ENCODE assay signal across 13 cellular contexts in the genomic region with DNA sequence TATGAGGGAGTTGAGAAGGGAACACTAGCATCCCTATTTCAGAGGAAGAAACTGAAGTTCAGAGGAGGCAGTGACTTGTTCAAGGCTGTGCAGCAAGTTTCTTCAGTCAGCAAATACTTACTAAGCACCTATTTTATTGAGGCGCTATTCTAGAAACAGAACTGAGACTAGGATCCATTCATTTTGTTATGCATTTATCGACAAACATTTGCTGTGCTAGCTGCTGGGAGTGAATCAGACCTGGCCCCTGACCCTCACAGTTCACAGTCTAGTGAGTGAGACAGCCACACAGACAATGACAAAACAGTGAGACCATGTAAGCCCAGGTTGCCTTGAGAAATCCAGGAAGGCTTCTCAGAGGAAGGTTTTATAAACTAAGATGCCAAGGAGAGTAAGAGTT. TPM values are rescaled to one million over a fixed set of nuclear protein-coding genes. Genes with fewer than 3 reads are reported as not detected.
DNase-seq lines count a peak whose midpoint lies in the region; ATAC-seq and TF ChIP-seq lines count a peak whose summit lies in the region.
"Had no signal": no experiment of that assay in that cellular context is flagged by ENCODE, and none has a peak within 500 bp of the region (broad histone marks: within the 10 kb centered on the region; RNA-seq: fewer than 3 reads in every experiment).

No MANE protein-coding gene starts in this region.

- H4K20me1 ChIP-seq in DND-41 (ENCODE audit: insufficient read depth, low read length) (peaks cover 3% of the 10 kb centered on the region; the same call in 1 of the 2 replicates), Loucy (ENCODE audit: insufficient read depth, low read length, poor library complexity, severe bottlenecking) (no peaks in the 10 kb centered on the region), osteoblast (ENCODE audit: insufficient read depth, low read length) (no peaks in the 10 kb centered on the region), GM23248 (ENCODE audit: insufficient read depth) (no peaks in the 10 kb centered on the region)

- no peaks in the 10 kb centered on the region for H3K27me3 Mint-ChIP-seq in activated naive CD4-positive, alpha-beta T cell treated with anti-CD3 and anti-CD28 coated beads for 36 hours (ENCODE audit: low read depth)
- H3K27me3 Mint-ChIP-seq: activated CD4-positive, alpha-beta memory T cell treated with anti-CD3 and anti-CD28 coated beads for 36 hours; B cell; stimulated activated naive CD8-positive, alpha-beta T cell treated with anti-CD3 and anti-CD28 coated beads, Interleukin-15, amount 100 ng/mL, for 72 hours had no signal

- CTCF ChIA-PET in activated naive CD4-positive, alpha-beta T cell treated with anti-CD3 and anti-CD28 coated beads for 36 hours (lab: Charles Lee) = no interaction called here

- no peaks in the 10 kb centered on the region for H3K36me3 Mint-ChIP-seq in activated naive CD4-positive, alpha-beta T cell treated with anti-CD3 and anti-CD28 coated beads for 36 hours (ENCODE audit: low read depth)

- no peaks in the 10 kb centered on the region for H3K9me3 Mint-ChIP-seq in activated naive CD4-positive, alpha-beta T cell treated with anti-CD3 and anti-CD28 coated beads for 36 hours
- H3K9me3 Mint-ChIP-seq: activated CD4-positive, alpha-beta memory T cell treated with anti-CD3 and anti-CD28 coated beads for 36 hours; stimulated activated naive CD8-positive, alpha-beta T cell treated with anti-CD3 and anti-CD28 coated beads, Interleukin-15, amount 100 ng/mL, for 72 hours had no signal

- intact Hi-C loops in activated naive CD4-positive, alpha-beta T cell treated with anti-CD3 and anti-CD28 coated beads for 36 hours (cut with micrococcal nuclease) = no loop called here

- H3K27ac Mint-ChIP-seq in activated naive CD4-positive, alpha-beta T cell treated with anti-CD3 and anti-CD28 coated beads for 36 hours = no peak overlapping the region
- H3K27ac Mint-ChIP-seq: activated CD4-positive, alpha-beta memory T cell treated with anti-CD3 and anti-CD28 coated beads for 36 hours; B cell; stimulated activated naive CD8-positive, alpha-beta T cell treated with anti-CD3 and anti-CD28 coated beads, Interleukin-15, amount 100 ng/mL, for 72 hours had no signal

- no peak overlapping the region for H3K4me3 Mint-ChIP-seq in activated naive CD4-positive, alpha-beta T cell treated with anti-CD3 and anti-CD28 coated beads for 36 hours
- H3K4me3 Mint-ChIP-seq: activated CD4-positive, alpha-beta memory T cell treated with anti-CD3 and anti-CD28 coated beads for 36 hours; B cell; stimulated activated naive CD8-positive, alpha-beta T cell treated with anti-CD3 and anti-CD28 coated beads, Interleukin-15, amount 100 ng/mL, for 72 hours had no signal

- H3K9me2 ChIP-seq in Loucy (replicated peaks; ENCODE audit: low read depth, low read length) = no peaks in the 10 kb centered on the region
- no peaks in the 10 kb centered on the region for H3K9me2 ChIP-seq in GM23248 (ENCODE audit: insufficient read depth)

- no peak overlapping the region for H3K4me3 ChIP-seq in DND-41 (ENCODE audit: low read depth in 1 of 2, low read length in 2 of 2)
- peak overlapping the region; percentile 44 for H3K4me3 ChIP-seq in Loucy (ENCODE audit: low read length, poor library complexity, severe bottlenecking)
- no peak overlapping the region for H3K4me3 ChIP-seq in ectodermal cell (ENCODE audit: insufficient read depth, low read depth, low read length)
- H3K4me3 ChIP-seq in osteoblast (ENCODE audit: insufficient read depth, low read length) = no peak overlapping the region
- H3K4me3 ChIP-seq in GM23248 = no peak overlapping the region

- peaks cover 26% of the 10 kb centered on the region for H3K36me3 ChIP-seq in DND-41 (ENCODE audit: insufficient read depth, low read length)
- peaks cover 6% of the 10 kb centered on the region; the same call in 1 of the 2 replicates for H3K36me3 ChIP-seq in Loucy (ENCODE audit: insufficient read depth, low read length)
- no peaks in the 10 kb centered on the region for H3K36me3 ChIP-seq in ectodermal cell (ENCODE audit: control insufficient read depth, insufficient read depth, low read length)
- H3K36me3 ChIP-seq in osteoblast (ENCODE audit: insufficient read depth, low read length) = peaks cover 28% of the 10 kb centered on the region
- no peaks in the 10 kb centered on the region for H3K36me3 ChIP-seq in GM23248 (ENCODE audit: low read depth)

- peaks cover 19% of the 10 kb centered on the region for H3K4me1 ChIP-seq in DND-41 (ENCODE audit: insufficient read depth, low read length)
- H3K4me1 ChIP-seq in Loucy (ENCODE audit: insufficient read depth, low read length, poor library complexity, severe bottlenecking) = peaks cover 21% of the 10 kb centered on the region
- H3K4me1 ChIP-seq in ectodermal cell (ENCODE audit: control insufficient read depth, insufficient read depth, low read length) = peaks cover 26% of the 10 kb centered on the region
- peaks cover 12% of the 10 kb centered on the region for H3K4me1 ChIP-seq in osteoblast (ENCODE audit: insufficient read depth, low read length)
- H3K4me1 ChIP-seq in GM23248 (ENCODE audit: insufficient read depth) = no peaks in the 10 kb centered on the region

- peak overlapping the region; percentile 82 for H3K27ac ChIP-seq in DND-41 (ENCODE audit: low read length)
- H3K27ac ChIP-seq in ectodermal cell (ENCODE audit: insufficient read depth, low read depth, low read length, poor library complexity, severe bottlenecking) = peak overlapping the region; percentile 4
- no peak overlapping the region for H3K27ac ChIP-seq in osteoblast (ENCODE audit: low read depth, low read length)
- H3K27ac ChIP-seq in GM23248 = no peak overlapping the region
- H3K27ac ChIP-seq: HL-60 had no signal

- TF ChIP-seq CTCF in DND-41 (IDR thresholded peaks at IDR 0.05; ENCODE audit: borderline replicate concordance, extremely low read depth, low read length, poor library complexity, severe bottlenecking) (no peak), Loucy (conservative IDR thresholded peaks at IDR 0.05; ENCODE audit: low read length) (no peak), osteoblast (IDR thresholded peaks at IDR 0.05; ENCODE audit: extremely low read depth, low read depth, low read length) (no peak)

- WGBS in ectodermal cell, 2 experiments = 95 to 98% methylated on average over 2 of the region's 2 CpGs
- WGBS in GM23248 (ENCODE audit: low coverage in 1 of 2, low lambda C conversion rate in 2 of 2, missing lambda C conversion rate in 2 of 2), 2 experiments = 81 to 82% methylated on average over 2 of the region's 2 CpGs

- H3K27me3 ChIP-seq in DND-41 (ENCODE audit: insufficient read depth, low read length, poor library complexity) = no peaks in the 10 kb centered on the region
- H3K27me3 ChIP-seq in Loucy (ENCODE audit: insufficient read depth, low read length, poor library complexity, severe bottlenecking) = no peaks in the 10 kb centered on the region
- H3K27me3 ChIP-seq in ectodermal cell (ENCODE audit: control insufficient read depth, insufficient read depth, low read length, poor library complexity, severe bottlenecking) = no peaks in the 10 kb centered on the region
- no peaks in the 10 kb centered on the region for H3K27me3 ChIP-seq in osteoblast (ENCODE audit: insufficient read depth, low read length)
- no peaks in the 10 kb centered on the region for H3K27me3 ChIP-seq in GM23248 (replicated peaks; ENCODE audit: insufficient read depth)

- H3K9ac ChIP-seq in DND-41 (ENCODE audit: low read depth, low read length) (peak overlapping the region; percentile 27), Loucy (ENCODE audit: low read depth, low read length, poor library complexity, severe bottlenecking) (peak overlapping the region; percentile 59), GM23248 (no peak overlapping the region)

- DNase-seq in DND-41 (no peak), osteoblast (ENCODE audit: insufficient read length, low spot score, missing footprints) (peak; percentile 78), A172 (ENCODE audit: low spot score) (no peak), GM23248 (no peak), ACHN (no peak)
- DNase-seq in activated naive CD4-positive, alpha-beta T cell treated with anti-CD3 and anti-CD28 coated beads for 36 hours = no peak
- DNase-seq: activated CD4-positive, alpha-beta memory T cell treated with anti-CD3 and anti-CD28 coated beads for 36 hours; NCI-H510A treated with DMSO at 0.1 percent for 48 hours; stimulated activated naive CD8-positive, alpha-beta T cell treated with anti-CD3 and anti-CD28 coated beads, Interleukin-15, amount 100 ng/mL, for 72 hours had no signal

- no peaks in the 10 kb centered on the region for H3K79me2 ChIP-seq in DND-41 (ENCODE audit: insufficient read depth, low read length)
- no peaks in the 10 kb centered on the region for H3K79me2 ChIP-seq in Loucy (ENCODE audit: insufficient read depth, low read length)
- no peaks in the 10 kb centered on the region for H3K79me2 ChIP-seq in osteoblast (ENCODE audit: insufficient read depth, low read length)
- no peaks in the 10 kb centered on the region for H3K79me2 ChIP-seq in GM23248 (ENCODE audit: insufficient read depth)

- no peaks in the 10 kb centered on the region for H3K4me1 Mint-ChIP-seq in activated naive CD4-positive, alpha-beta T cell treated with anti-CD3 and anti-CD28 coated beads for 36 hours (ENCODE audit: low read depth)

- H3K9me3 ChIP-seq in DND-41 (ENCODE audit: insufficient read depth, low read length, severe bottlenecking) (no peaks in the 10 kb centered on the region), Loucy (ENCODE audit: insufficient read depth, low read depth, low read length) (no peaks in the 10 kb centered on the region), ectodermal cell (ENCODE audit: control insufficient read depth, low read length) (no peaks in the 10 kb centered on the region), osteoblast (ENCODE audit: low read depth, low read length) (no peaks in the 10 kb centered on the region), GM23248 (ENCODE audit: low read depth) (no peaks in the 10 kb centered on the region)

- H2AFZ ChIP-seq in DND-41 (ENCODE audit: low read depth, low read length) (0 out of 2 replicates have a peak overlapping the region, but pooled peaks have one; percentile 27), Loucy (ENCODE audit: low read length) (no peak overlapping the region), osteoblast (ENCODE audit: low read length) (no peak overlapping the region), GM23248 (no peak overlapping the region)

- no peak for ATAC-seq in DND-41 (ENCODE audit: insufficient read depth, low read depth)
- ATAC-seq: stimulated activated naive CD8-positive, alpha-beta T cell treated with anti-CD3 and anti-CD28 coated beads, Interleukin-15, amount 100 ng/mL, for 72 hours had no signal

- H3F3A ChIP-seq in Loucy (ENCODE audit: low read depth) (no peaks in the 10 kb centered on the region), GM23248 (ENCODE audit: insufficient read depth) (no peaks in the 10 kb centered on the region)

- in situ Hi-C loops in GM23248 (cut with MboI) (no loop called here), ACHN (cut with HindIII; ENCODE audit: low pct_ligation_motif_present, low pct_unique_long_range_greater_than_20kb, low sequenced_read_pairs) (no loop called here)

- H3K4me2 ChIP-seq in DND-41 (ENCODE audit: insufficient read depth, low read length) = peak overlapping the region; percentile 28; the same call in 1 of the 2 replicates
- peak overlapping the region; percentile 67 for H3K4me2 ChIP-seq in Loucy (ENCODE audit: low read depth, low read length, poor library complexity, severe bottlenecking)
- H3K4me2 ChIP-seq in osteoblast (ENCODE audit: insufficient read depth, low read length) = no peak overlapping the region
- H3K4me2 ChIP-seq in GM23248 (ENCODE audit: unreplicated experiment) = no peak overlapping the region

RNA-seq across cellular contexts. Expression of a gene that starts 28.2 kb away (rescaled TPM):
- polyA plus RNA-seq in ectodermal cell (2013, experiment 1 of 4) = 4.8 TPM
- polyA plus RNA-seq in ectodermal cell (2013, experiment 2 of 4) = 4.7 TPM
- 5.6 TPM for polyA plus RNA-seq in ectodermal cell (2013, experiment 3 of 4)
- 4.0 TPM for polyA plus RNA-seq in ectodermal cell (2013, experiment 4 of 4)
- total RNA-seq in osteoblast = 9.4 and 12.3 TPM in 2 replicates
- total RNA-seq in A172 (2014; rRNA removed; shearing (Covaris generic)) = 1.00 and 1.4 TPM in 2 replicates
- 1 to 10 TPM; 1.5 TPM for total RNA-seq in activated naive CD4-positive, alpha-beta T cell treated with anti-CD3 and anti-CD28 coated beads for 36 hours
- total RNA-seq in GM23248 (2014; rRNA removed; shearing (Covaris generic)) = 2.0 and 2.6 TPM in 2 replicates
- 1.5 and 2.0 TPM in 2 replicates for polyA plus RNA-seq in GM23248 (2016; fragmentation: Nextera tagmentation; extraction: Ambion mirVana)

Comparison
In these comparisons a context has a peak if more than half of its experiments do, and no peak if none do; other contexts are left out.
1. H3K27ac ChIP-seq: peak in DND-41 (single experiment) and ectodermal cell (single experiment); none in osteoblast (single experiment) and GM23248 (single experiment).
2. H3K4me2 ChIP-seq: peak in DND-41 (single experiment) and Loucy (single experiment); none in osteoblast (single experiment) and GM23248 (single experiment).